In the genomic region with DNA sequence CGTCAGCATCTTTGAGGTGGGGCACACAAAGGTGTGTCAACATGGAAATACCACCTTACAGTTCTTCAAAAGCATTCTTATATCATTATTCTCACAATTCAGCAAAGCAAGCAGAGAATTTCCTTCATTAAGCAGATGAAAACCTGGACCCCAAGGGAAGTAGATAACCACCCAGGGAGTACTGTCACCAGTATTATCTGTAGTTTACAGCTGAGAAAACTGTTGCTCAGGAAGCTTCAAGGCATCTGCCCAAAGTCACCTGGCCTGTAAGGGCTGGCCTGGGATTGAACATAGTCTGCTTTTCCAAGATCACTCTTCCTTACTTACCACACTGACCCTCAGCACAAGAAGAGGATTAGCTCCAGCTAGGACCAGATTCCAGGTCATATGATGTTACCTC, we compare ENCODE assay signal across 25 cellular contexts.
"Had no signal": no experiment of that assay in that cellular context is flagged by ENCODE, and none has a peak within 500 bp of the region (broad histone marks: within the 10 kb centered on the region; RNA-seq: fewer than 3 reads in every experiment).

No MANE protein-coding gene starts in this region.

- H3K4me3 ChIP-seq: adrenal gland, MG63, SJCRH30 had no signal

- DNase-seq: activated CD4-positive, alpha-beta T cell treated with anti-CD3 and anti-CD28 coated beads for 48 hours; activated CD4-positive, alpha-beta T cell treated with anti-CD3 and anti-CD28 coated beads, Interleukin-2, amount 50 U/mL, for 48 hours; activated CD8-positive, alpha-beta memory T cell treated with anti-CD3 and anti-CD28 coated beads, Interleukin-2, amount 10 ng/mL, durations not matched to agents 7 days and 5 days; activated naive CD4-positive, alpha-beta T cell treated with anti-CD3 and anti-CD28 coated beads, Interleukin-2, amount 50 U/mL, for 16 hours; activated naive CD8-positive, alpha-beta T cell treated with anti-CD3 and anti-CD28 coated beads, Interleukin-2, amount 10 ng/mL, durations not matched to agents 7 days and 5 days; adrenal gland; anterior cingulate cortex; cerebellar nuclear complex; MG63; NCI-H1092 treated with DMSO at 0.1 percent for 48 hours; NCI-H1417 treated with DMSO at 0.1 percent for 48 hours; NCI-H1694 treated with DMSO at 0.1 percent for 48 hours; NCI-H2029 treated with DMSO at 0.1 percent for 48 hours; NCI-H345; NCI-H510A; NCI-H526 treated with DMSO at 0.1 percent for 48 hours; NCI-H82; RPMI8226; SK-N-SH; T-helper 1 cell; T-helper 9 cell had no signal

- H3K27ac ChIP-seq: adrenal gland, SJCRH30 had no signal

- H3K4me2 ChIP-seq: SK-N-SH had no signal

- H3K27me3 Mint-ChIP-seq: activated CD8-positive, alpha-beta memory T cell treated with anti-CD3 and anti-CD28 coated beads, Interleukin-2, amount 10 ng/mL, durations not matched to agents 7 days and 5 days; activated naive CD8-positive, alpha-beta T cell treated with anti-CD3 and anti-CD28 coated beads, Interleukin-2, amount 10 ng/mL, durations not matched to agents 7 days and 5 days had no signal

- ATAC-seq: activated CD4-positive, CD25-positive, alpha-beta regulatory T cell treated with anti-CD3 and anti-CD28 coated beads, Interleukin-2, amount 50 U/mL, for 24 hours; activated CD8-positive, alpha-beta memory T cell treated with anti-CD3 and anti-CD28 coated beads, Interleukin-2, amount 10 ng/mL, durations not matched to agents 7 days and 5 days; Right ventricle myocardium inferior had no signal

- H3K9me3 Mint-ChIP-seq: activated naive CD8-positive, alpha-beta T cell treated with anti-CD3 and anti-CD28 coated beads, Interleukin-2, amount 10 ng/mL, durations not matched to agents 7 days and 5 days had no signal

- H3K4me3 Mint-ChIP-seq: activated CD8-positive, alpha-beta memory T cell treated with anti-CD3 and anti-CD28 coated beads, Interleukin-2, amount 10 ng/mL, durations not matched to agents 7 days and 5 days; activated naive CD8-positive, alpha-beta T cell treated with anti-CD3 and anti-CD28 coated beads, Interleukin-2, amount 10 ng/mL, durations not matched to agents 7 days and 5 days had no signal

- H3K9me3 ChIP-seq: adrenal gland, MG63, SJCRH30, SK-N-SH had no signal

- H3K4me1 ChIP-seq: adrenal gland, SJCRH30 had no signal

- FAIRE-seq: TTC549 had no signal

- H3K27ac Mint-ChIP-seq: activated CD8-positive, alpha-beta memory T cell treated with anti-CD3 and anti-CD28 coated beads, Interleukin-2, amount 10 ng/mL, durations not matched to agents 7 days and 5 days; activated naive CD8-positive, alpha-beta T cell treated with anti-CD3 and anti-CD28 coated beads, Interleukin-2, amount 10 ng/mL, durations not matched to agents 7 days and 5 days had no signal

- H3K9ac ChIP-seq: SK-N-SH had no signal

- H3K27me3 ChIP-seq: adrenal gland, MG63, SJCRH30 had no signal
